Comparison of ENCODE assay signal across 1 cellular context in genomic region chr14:103749860-103750259, GRCh38.
TF ChIP-seq lines count a peak whose summit lies in the region.

No MANE protein-coding gene starts in this region.

TF ChIP-seq in A549, 52 proteins besides CTCF, POLR2A, EP300 and RAD21 (continued from another document):
- TF ChIP-seq MAFK (IDR thresholded peaks at IDR 0.05; ENCODE audit: partially characterized antibody) = no peak
- no peak for TF ChIP-seq FOXS1 (CRISPR knock-in tag; IDR thresholded peaks at IDR 0.05)
- no peak for TF ChIP-seq NFE2L2 (conservative IDR thresholded peaks at IDR 0.05; ENCODE audit: low read length)
- no peak for TF ChIP-seq MAZ (IDR thresholded peaks at IDR 0.05; ENCODE audit: borderline replicate concordance, low read depth, low read length)
- TF ChIP-seq CBX2 (IDR thresholded peaks at IDR 0.05; ENCODE audit: borderline replicate concordance, low read depth) = no peak
- no peak for TF ChIP-seq HMGXB4 (CRISPR knock-in tag; IDR thresholded peaks at IDR 0.05; ENCODE audit: borderline replicate concordance)
- TF ChIP-seq CHD4 (IDR thresholded peaks at IDR 0.05; ENCODE audit: borderline replicate concordance) = no peak
- no peak for TF ChIP-seq HES2 (IDR thresholded peaks at IDR 0.05)
- TF ChIP-seq ZC3H11A (IDR thresholded peaks at IDR 0.05) = no peak
- no peak for TF ChIP-seq PHF8 (IDR thresholded peaks at IDR 0.05; ENCODE audit: borderline replicate concordance, low read depth)
- TF ChIP-seq KDM1A (IDR thresholded peaks at IDR 0.05; ENCODE audit: low read depth) = no peak
- no peak for TF ChIP-seq NPAS2 (CRISPR knock-in tag; IDR thresholded peaks at IDR 0.05; ENCODE audit: borderline replicate concordance)
- no peak for TF ChIP-seq HEYL (CRISPR knock-in tag; IDR thresholded peaks at IDR 0.05)
- TF ChIP-seq EHMT2 (IDR thresholded peaks at IDR 0.05; ENCODE audit: low read depth) = no peak
- no peak for TF ChIP-seq BHLHE40 (IDR thresholded peaks at IDR 0.05; ENCODE audit: low read depth, low read length)
- TF ChIP-seq BCL3 (IDR thresholded peaks at IDR 0.05) = no peak
- TF ChIP-seq ZSCAN20 (CRISPR knock-in tag; IDR thresholded peaks at IDR 0.05) = no peak
